21 cellular contexts compared by ENCODE assay signal in genomic region chr14:58536975-58537374, GRCh38.
"Had no signal": no experiment of that assay in that cellular context is flagged by ENCODE, and none has a peak within 500 bp of the region (broad histone marks: within the 10 kb centered on the region; RNA-seq: fewer than 3 reads in every experiment).

No MANE protein-coding gene starts in this region.

- H3K9me3 Mint-ChIP-seq: natural killer cell; stimulated activated naive CD8-positive, alpha-beta T cell treated with anti-CD3 and anti-CD28 coated beads, Interleukin-15, Interleukin-2, amounts not matched to agents 100 ng/mL and 50 ng/mL, for 24 hours had no signal

- H3K27ac Mint-ChIP-seq: mesothelial cell of epicardium; naive B cell; natural killer cell; progenitor cell of endocrine pancreas; stimulated activated naive CD8-positive, alpha-beta T cell treated with anti-CD3 and anti-CD28 coated beads, Interleukin-15, Interleukin-2, amounts not matched to agents 100 ng/mL and 50 ng/mL, for 24 hours had no signal

- H3K4me3 Mint-ChIP-seq: mesothelial cell of epicardium; natural killer cell; stimulated activated naive CD8-positive, alpha-beta T cell treated with anti-CD3 and anti-CD28 coated beads, Interleukin-15, Interleukin-2, amounts not matched to agents 100 ng/mL and 50 ng/mL, for 24 hours had no signal

- ATAC-seq: natural killer cell, right lobe of liver had no signal

- H3K4me1 ChIP-seq: right lobe of liver had no signal

- DNase-seq: islet precursor cell; left ventricle myocardium inferior; mesendoderm; naive B cell; natural killer cell; ovary; right lobe of liver; stimulated activated CD4-positive, alpha-beta T cell treated with anti-CD3 and anti-CD28 coated beads, Interleukin-12 subunit alpha, Interleukin-12 subunit beta, amount 100 ng/mL, for 4 hours; stimulated activated CD4-positive, alpha-beta T cell treated with anti-CD3 and anti-CD28 coated beads, Interleukin-15, amount 100 ng/mL, for 24 hours; stimulated activated CD4-positive, alpha-beta T cell treated with anti-CD3 and anti-CD28 coated beads, Interleukin-2, amount 100 ng/mL, for 24 hours; stimulated activated CD4-positive, alpha-beta T cell treated with anti-CD3 and anti-CD28 coated beads, Interleukin-4, amount 100 ng/mL, for 1 hour; stimulated activated naive CD4-positive, alpha-beta T cell; thyroid gland; transverse colon; upper lobe of left lung had no signal

- H3K36me3 ChIP-seq: left ventricle myocardium inferior, ovary, right atrium auricular region, right lobe of liver, thyroid gland, transverse colon, upper lobe of left lung had no signal

- H3K27me3 ChIP-seq: hepatocyte, ovary, right atrium auricular region, right lobe of liver, thyroid gland, transverse colon, upper lobe of left lung had no signal

- H3K36me3 Mint-ChIP-seq: mesothelial cell of epicardium, natural killer cell had no signal

- H3K4me3 ChIP-seq: hepatocyte, left ventricle myocardium inferior, lung, ovary, right atrium auricular region, right lobe of liver, thyroid gland, transverse colon, upper lobe of left lung had no signal

- H3K27ac ChIP-seq: hepatocyte, left ventricle myocardium inferior, ovary, right atrium auricular region, right lobe of liver, thyroid gland, transverse colon, upper lobe of left lung had no signal

- H3K9me3 ChIP-seq: ovary, right atrium auricular region, right lobe of liver, thyroid gland, transverse colon, upper lobe of left lung had no signal

- H3K27me3 Mint-ChIP-seq: naive B cell; progenitor cell of endocrine pancreas; stimulated activated naive CD8-positive, alpha-beta T cell treated with anti-CD3 and anti-CD28 coated beads, Interleukin-15, Interleukin-2, amounts not matched to agents 100 ng/mL and 50 ng/mL, for 24 hours had no signal
